10 cellular contexts compared by ENCODE assay signal in the genomic region with DNA sequence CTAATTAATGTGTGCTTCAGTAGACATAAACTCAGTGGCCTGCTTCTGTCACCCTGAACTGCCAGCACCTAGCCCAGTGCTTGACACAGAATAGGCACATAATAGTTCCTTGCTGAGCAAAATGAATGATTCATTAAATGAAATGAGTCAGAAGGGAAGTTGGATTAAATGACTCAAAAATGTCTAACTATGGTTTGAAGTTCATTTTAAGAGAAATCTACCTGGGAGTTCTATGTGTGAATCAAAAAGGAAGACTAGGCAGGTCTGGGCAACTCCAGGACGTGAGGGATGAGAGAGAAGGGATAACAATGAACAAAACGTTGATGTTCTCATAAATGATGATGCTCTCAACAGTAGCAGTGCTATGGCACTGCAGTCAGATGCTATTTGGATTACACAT.
DNase-seq lines count a peak whose midpoint lies in the region; ATAC-seq and FAIRE-seq lines count a peak whose summit lies in the region.
"Had no signal": no experiment of that assay in that cellular context is flagged by ENCODE, and none has a peak within 500 bp of the region (broad histone marks: within the 10 kb centered on the region; RNA-seq: fewer than 3 reads in every experiment).

No MANE protein-coding gene starts in this region.

- peaks cover 25% of the 10 kb centered on the region for H3K27me3 Mint-ChIP-seq in activated T-cell treated with anti-CD3 and anti-CD28 coated beads, Interleukin-2, amount 50 U/mL, for 24 hours
- H3K27me3 Mint-ChIP-seq: CD4-positive, alpha-beta T cell; dendritic cell treated with granulocyte-macrophage colony-stimulating factor and Interleukin-4, amounts not matched to agents 40 ng/mL and 50 ng/mL, for 4 days had no signal

- peak; percentile 73 for ATAC-seq in HG02840 (IDR thresholded peaks at IDR 0.05; ENCODE audit: low FRiP score, unreplicated experiment)
- peak; percentile 89 for ATAC-seq in stimulated activated effector memory CD8-positive, alpha-beta T cell treated with anti-CD3 and anti-CD28 coated beads, Interleukin-12 subunit alpha, Interleukin-12 subunit beta, amount 100 ng/mL, for 72 hours

- H3K27ac Mint-ChIP-seq in activated T-cell treated with anti-CD3 and anti-CD28 coated beads, Interleukin-2, amount 50 U/mL, for 24 hours: peak overlapping the region; percentile 66
- peak overlapping the region; percentile 24 for H3K27ac Mint-ChIP-seq in stimulated activated effector memory CD8-positive, alpha-beta T cell treated with anti-CD3 and anti-CD28 coated beads, Interleukin-12 subunit alpha, Interleukin-12 subunit beta, amount 100 ng/mL, for 72 hours
- H3K27ac Mint-ChIP-seq: CD4-positive, alpha-beta T cell; dendritic cell treated with granulocyte-macrophage colony-stimulating factor and Interleukin-4, amounts not matched to agents 40 ng/mL and 50 ng/mL, for 4 days had no signal

- peak; percentile 95 for FAIRE-seq in RCC 7860 (lab: Jason Lieb, UNC)

- peaks cover 16% of the 10 kb centered on the region for H3K4me1 Mint-ChIP-seq in activated T-cell treated with anti-CD3 and anti-CD28 coated beads, Interleukin-2, amount 50 U/mL, for 24 hours (ENCODE audit: low read depth)
- peaks cover 10% of the 10 kb centered on the region for H3K4me1 Mint-ChIP-seq in stimulated activated effector memory CD8-positive, alpha-beta T cell treated with anti-CD3 and anti-CD28 coated beads, Interleukin-12 subunit alpha, Interleukin-12 subunit beta, amount 100 ng/mL, for 72 hours

- no peaks in the 10 kb centered on the region for H3K36me3 Mint-ChIP-seq in activated T-cell treated with anti-CD3 and anti-CD28 coated beads, Interleukin-2, amount 50 U/mL, for 24 hours (ENCODE audit: low read depth)
- no peaks in the 10 kb centered on the region for H3K36me3 Mint-ChIP-seq in stimulated activated effector memory CD8-positive, alpha-beta T cell treated with anti-CD3 and anti-CD28 coated beads, Interleukin-12 subunit alpha, Interleukin-12 subunit beta, amount 100 ng/mL, for 72 hours

- H3K9me3 Mint-ChIP-seq in activated T-cell treated with anti-CD3 and anti-CD28 coated beads, Interleukin-2, amount 50 U/mL, for 24 hours: no peaks in the 10 kb centered on the region
- H3K9me3 Mint-ChIP-seq in stimulated activated effector memory CD8-positive, alpha-beta T cell treated with anti-CD3 and anti-CD28 coated beads, Interleukin-12 subunit alpha, Interleukin-12 subunit beta, amount 100 ng/mL, for 72 hours: no peaks in the 10 kb centered on the region
- H3K9me3 Mint-ChIP-seq: CD4-positive, alpha-beta T cell; dendritic cell treated with granulocyte-macrophage colony-stimulating factor and Interleukin-4, amounts not matched to agents 40 ng/mL and 50 ng/mL, for 4 days had no signal

- DNase-seq in activated T-cell treated with anti-CD3 and anti-CD28 coated beads, Interleukin-2, amount 50 U/mL, for 24 hours: no peak
- no peak for DNase-seq in activated T-cell treated with anti-CD3 and anti-CD28 coated beads, Interleukin-2, amount 50 U/mL, for 48 hours
- DNase-seq in RCC 7860 (ENCODE audit: low spot score) (peak; percentile 81), NCI-H524 (lab: John Stamatoyannopoulos, UW) (no peak), NCI-H2107 treated with DMSO at 0.1 percent for 48 hours (lab: John Stamatoyannopoulos, UW; ENCODE audit: unreplicated experiment) (no peak)
- no peak for DNase-seq in stimulated activated effector memory CD8-positive, alpha-beta T cell treated with anti-CD3 and anti-CD28 coated beads, Interleukin-12 subunit alpha, Interleukin-12 subunit beta, amount 100 ng/mL, for 72 hours (ENCODE audit: low spot score in 2 of 2)
- DNase-seq in central memory CD4-positive, alpha-beta T cell: no peak
- DNase-seq: CD4-positive, alpha-beta T cell had no signal

- no peak overlapping the region for H3K4me3 Mint-ChIP-seq in activated T-cell treated with anti-CD3 and anti-CD28 coated beads, Interleukin-2, amount 50 U/mL, for 24 hours
- H3K4me3 Mint-ChIP-seq in stimulated activated effector memory CD8-positive, alpha-beta T cell treated with anti-CD3 and anti-CD28 coated beads, Interleukin-12 subunit alpha, Interleukin-12 subunit beta, amount 100 ng/mL, for 72 hours: peak overlapping the region; percentile 4
- H3K4me3 Mint-ChIP-seq: CD4-positive, alpha-beta T cell; dendritic cell treated with granulocyte-macrophage colony-stimulating factor and Interleukin-4, amounts not matched to agents 40 ng/mL and 50 ng/mL, for 4 days had no signal
